Comparison of ENCODE assay signal across 26 cellular contexts in the genomic region with DNA sequence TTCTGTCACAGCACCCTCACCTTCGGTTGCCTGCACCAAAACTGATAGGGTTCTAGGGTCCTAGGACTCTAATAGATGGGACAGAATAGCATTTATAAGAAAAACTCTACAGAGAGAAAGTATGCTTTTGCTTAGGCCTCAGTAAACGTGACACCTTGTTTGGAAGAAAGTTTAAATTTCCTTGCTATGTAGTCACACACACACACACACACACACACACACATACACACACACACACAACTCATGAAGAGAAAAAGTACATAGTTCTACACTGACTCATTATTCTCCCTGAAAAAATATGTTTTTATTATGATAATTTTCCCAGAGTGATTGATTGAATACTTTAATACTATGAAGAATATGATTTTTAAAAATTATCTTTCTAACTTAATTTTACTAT.
"Had no signal": no experiment of that assay in that cellular context is flagged by ENCODE, and none has a peak within 500 bp of the region (broad histone marks: within the 10 kb centered on the region; RNA-seq: fewer than 3 reads in every experiment).

No MANE protein-coding gene starts in this region.

- H3K27me3 Mint-ChIP-seq: activated CD4-positive, alpha-beta T cell treated with anti-CD3 and anti-CD28 coated beads, Interleukin-2, amount 10 ng/mL, durations not matched to agents 7 days and 5 days; activated CD8-positive, alpha-beta memory T cell treated with anti-CD3 and anti-CD28 coated beads, Interleukin-2, amount 10 ng/mL, durations not matched to agents 7 days and 5 days; activated naive CD8-positive, alpha-beta T cell treated with anti-CD3 and anti-CD28 coated beads, Interleukin-2, amount 50 U/mL, for 24 hours; stimulated activated naive CD8-positive, alpha-beta T cell treated with anti-CD3 and anti-CD28 coated beads, Interleukin-15, amount 100 ng/mL, for 72 hours had no signal

- H3K4me3 ChIP-seq: lower lobe of right lung, neural progenitor cell, ovary, psoas muscle, tibial artery had no signal

- H3K9me3 Mint-ChIP-seq: activated CD4-positive, alpha-beta T cell treated with anti-CD3 and anti-CD28 coated beads, Interleukin-2, amount 10 ng/mL, durations not matched to agents 7 days and 5 days; activated CD8-positive, alpha-beta T cell treated with anti-CD3 and anti-CD28 coated beads for 36 hours; endodermal cell; stimulated activated naive CD8-positive, alpha-beta T cell treated with anti-CD3 and anti-CD28 coated beads, Interleukin-15, amount 100 ng/mL, for 72 hours; T-helper 2 cell treated with Interferon-gamma antibody and Interleukin-4, amounts not matched to agents 5 μg/mL and 100 μg/mL, for 36 hours had no signal

- H3K4me2 ChIP-seq: neural progenitor cell had no signal

- H3K4me1 Mint-ChIP-seq: activated CD8-positive, alpha-beta memory T cell treated with anti-CD3 and anti-CD28 coated beads, Interleukin-2, amount 10 ng/mL, durations not matched to agents 7 days and 5 days; activated naive CD8-positive, alpha-beta T cell treated with anti-CD3 and anti-CD28 coated beads, Interleukin-2, amount 50 U/mL, for 24 hours; endodermal cell; naive thymus-derived CD8-positive, alpha-beta T cell; stimulated activated effector memory CD8-positive, alpha-beta T cell treated with anti-CD3 and anti-CD28 coated beads, Interleukin-12 subunit alpha, Interleukin-12 subunit beta, amount 100 ng/mL, for 72 hours; stimulated activated naive CD8-positive, alpha-beta T cell treated with anti-CD3 and anti-CD28 coated beads, Interleukin-15, amount 100 ng/mL, for 72 hours; T-cell had no signal

- DNase-seq: activated CD4-positive, alpha-beta T cell treated with anti-CD3 and anti-CD28 coated beads, Interleukin-2, amount 10 ng/mL, durations not matched to agents 7 days and 5 days; activated CD4-positive, CD25-positive, alpha-beta regulatory T cell treated with anti-CD3 and anti-CD28 coated beads, Interleukin-2, amount 50 U/mL, for 72 hours; activated CD8-positive, alpha-beta memory T cell treated with anti-CD3 and anti-CD28 coated beads, Interleukin-2, amount 10 ng/mL, durations not matched to agents 7 days and 5 days; activated CD8-positive, alpha-beta T cell treated with anti-CD3 and anti-CD28 coated beads for 36 hours; activated gamma-delta T cell; activated naive CD4-positive, alpha-beta T cell treated with anti-CD3 and anti-CD28 coated beads, Interleukin-2, amount 50 U/mL, for 16 hours; activated naive CD8-positive, alpha-beta T cell treated with anti-CD3 and anti-CD28 coated beads, Interleukin-2, amount 50 U/mL, for 24 hours; activated T-cell treated with anti-CD3 and anti-CD28 coated beads for 4 hours; anterior cingulate cortex; central memory CD4-positive, alpha-beta T cell; cortex of kidney; endodermal cell; lower lobe of right lung; naive thymus-derived CD8-positive, alpha-beta T cell; ovary; psoas muscle; right cardiac atrium; stimulated activated CD4-positive, alpha-beta T cell treated with anti-CD3 and anti-CD28 coated beads, Interleukin-1b, Interleukin-23, amount 100 ng/mL, for 48 hours; stimulated activated naive CD8-positive, alpha-beta T cell treated with anti-CD3 and anti-CD28 coated beads, Interleukin-15, amount 100 ng/mL, for 72 hours; T-cell; tibial artery had no signal

- H3K36me3 ChIP-seq: lower lobe of right lung, neural progenitor cell, ovary, tibial artery, WERI-Rb-1 had no signal

- ATAC-seq: activated CD8-positive, alpha-beta memory T cell treated with anti-CD3 and anti-CD28 coated beads, Interleukin-2, amount 10 ng/mL, durations not matched to agents 7 days and 5 days; activated CD8-positive, alpha-beta T cell treated with anti-CD3 and anti-CD28 coated beads for 36 hours; activated naive CD8-positive, alpha-beta T cell treated with anti-CD3 and anti-CD28 coated beads, Interleukin-2, amount 50 U/mL, for 24 hours; left lobe of liver; lower lobe of right lung; naive thymus-derived CD8-positive, alpha-beta T cell; psoas muscle; right cardiac atrium; stimulated activated effector memory CD8-positive, alpha-beta T cell treated with anti-CD3 and anti-CD28 coated beads, Interleukin-12 subunit alpha, Interleukin-12 subunit beta, amount 100 ng/mL, for 72 hours; stimulated activated naive CD8-positive, alpha-beta T cell treated with anti-CD3 and anti-CD28 coated beads, Interleukin-15, amount 100 ng/mL, for 72 hours; T-cell had no signal

- H3K9me3 ChIP-seq: lower lobe of right lung, ovary, psoas muscle, tibial artery had no signal

- H2AFZ ChIP-seq: neural progenitor cell had no signal

- H3K27me3 ChIP-seq: neural progenitor cell, ovary, tibial artery had no signal

- H3K9ac ChIP-seq: neural progenitor cell had no signal

- H3K4me3 Mint-ChIP-seq: activated CD4-positive, alpha-beta T cell treated with anti-CD3 and anti-CD28 coated beads, Interleukin-2, amount 10 ng/mL, durations not matched to agents 7 days and 5 days; activated CD8-positive, alpha-beta memory T cell treated with anti-CD3 and anti-CD28 coated beads, Interleukin-2, amount 10 ng/mL, durations not matched to agents 7 days and 5 days; activated CD8-positive, alpha-beta T cell treated with anti-CD3 and anti-CD28 coated beads for 36 hours; activated naive CD8-positive, alpha-beta T cell treated with anti-CD3 and anti-CD28 coated beads, Interleukin-2, amount 50 U/mL, for 24 hours; endodermal cell; naive thymus-derived CD8-positive, alpha-beta T cell; neural progenitor cell; stimulated activated effector memory CD8-positive, alpha-beta T cell treated with anti-CD3 and anti-CD28 coated beads, Interleukin-12 subunit alpha, Interleukin-12 subunit beta, amount 100 ng/mL, for 72 hours; stimulated activated naive CD8-positive, alpha-beta T cell treated with anti-CD3 and anti-CD28 coated beads, Interleukin-15, amount 100 ng/mL, for 72 hours; T-cell; T-helper 2 cell treated with Interferon-gamma antibody and Interleukin-4, amounts not matched to agents 5 μg/mL and 100 μg/mL, for 36 hours had no signal

- H3K27ac Mint-ChIP-seq: activated CD4-positive, alpha-beta T cell treated with anti-CD3 and anti-CD28 coated beads, Interleukin-2, amount 10 ng/mL, durations not matched to agents 7 days and 5 days; activated CD8-positive, alpha-beta memory T cell treated with anti-CD3 and anti-CD28 coated beads, Interleukin-2, amount 10 ng/mL, durations not matched to agents 7 days and 5 days; activated CD8-positive, alpha-beta T cell treated with anti-CD3 and anti-CD28 coated beads for 36 hours; activated naive CD8-positive, alpha-beta T cell treated with anti-CD3 and anti-CD28 coated beads, Interleukin-2, amount 50 U/mL, for 24 hours; endodermal cell; naive thymus-derived CD8-positive, alpha-beta T cell; neural progenitor cell; stimulated activated effector memory CD8-positive, alpha-beta T cell treated with anti-CD3 and anti-CD28 coated beads, Interleukin-12 subunit alpha, Interleukin-12 subunit beta, amount 100 ng/mL, for 72 hours; stimulated activated naive CD8-positive, alpha-beta T cell treated with anti-CD3 and anti-CD28 coated beads, Interleukin-15, amount 100 ng/mL, for 72 hours; T-cell; T-helper 2 cell treated with Interferon-gamma antibody and Interleukin-4, amounts not matched to agents 5 μg/mL and 100 μg/mL, for 36 hours had no signal

- H3K27ac ChIP-seq: lower lobe of right lung, neural progenitor cell, ovary, psoas muscle, tibial artery, WERI-Rb-1 had no signal

- H3K4me1 ChIP-seq: lower lobe of right lung, neural progenitor cell, psoas muscle, tibial artery had no signal

- H3K36me3 Mint-ChIP-seq: activated CD8-positive, alpha-beta memory T cell treated with anti-CD3 and anti-CD28 coated beads, Interleukin-2, amount 10 ng/mL, durations not matched to agents 7 days and 5 days; naive thymus-derived CD8-positive, alpha-beta T cell; neural progenitor cell; stimulated activated effector memory CD8-positive, alpha-beta T cell treated with anti-CD3 and anti-CD28 coated beads, Interleukin-12 subunit alpha, Interleukin-12 subunit beta, amount 100 ng/mL, for 72 hours; T-cell had no signal
